ENCODE assay signal across 22 cellular contexts in genomic region chr14:23910876-23911210, GRCh38.
"Had no signal": no experiment of that assay in that cellular context is flagged by ENCODE, and none has a peak within 500 bp of the region (broad histone marks: within the 10 kb centered on the region; RNA-seq: fewer than 3 reads in every experiment).

No MANE protein-coding gene starts in this region.

- H3K27ac ChIP-seq: colonic mucosa, gastrocnemius medialis, hepatocyte, ovary, sigmoid colon, upper lobe of left lung, vagina had no signal

- H3K27me3 ChIP-seq: colonic mucosa, gastrocnemius medialis, hepatocyte, ovary, sigmoid colon, upper lobe of left lung, vagina had no signal

- DNase-seq: activated CD4-positive, alpha-beta memory T cell treated with anti-CD3 and anti-CD28 coated beads, Interleukin-2, amount 10 ng/mL, durations not matched to agents 7 days and 5 days; activated CD4-positive, alpha-beta T cell treated with anti-CD3 and anti-CD28 coated beads for 1 hour; activated CD8-positive, alpha-beta memory T cell treated with anti-CD3 and anti-CD28 coated beads, Interleukin-2, amount 10 ng/mL, durations not matched to agents 7 days and 5 days; activated naive CD4-positive, alpha-beta T cell; effector CD8-positive, alpha-beta T cell; gastrocnemius medialis; left cardiac atrium; sigmoid colon; T1000 had no signal

- ATAC-seq: activated CD8-positive, alpha-beta memory T cell treated with anti-CD3 and anti-CD28 coated beads, Interleukin-2, amount 10 ng/mL, durations not matched to agents 7 days and 5 days; stimulated activated naive CD8-positive, alpha-beta T cell treated with anti-CD3 and anti-CD28 coated beads, Interleukin-15, amount 100 ng/mL, for 72 hours had no signal

- H3K27ac Mint-ChIP-seq: activated CD4-positive, alpha-beta memory T cell treated with anti-CD3 and anti-CD28 coated beads, Interleukin-2, amount 10 ng/mL, durations not matched to agents 7 days and 5 days; activated CD4-positive, alpha-beta T cell treated with anti-CD3 and anti-CD28 coated beads, Interleukin-2, amount 10 ng/mL, durations not matched to agents 7 days and 5 days; activated CD8-positive, alpha-beta memory T cell treated with anti-CD3 and anti-CD28 coated beads, Interleukin-2, amount 10 ng/mL, durations not matched to agents 7 days and 5 days; activated T-helper 2 cell treated with anti-CD3 and anti-CD28 coated beads, Interferon-gamma antibody, Interleukin-2, Interleukin-4, amounts not matched to agents 10 μg/mL and 5 μg/mL and 100 μg/mL, durations not matched to agents 14 hours and 24 hours and 36 hours; naive thymus-derived CD4-positive, alpha-beta T cell; progenitor cell of endocrine pancreas; stimulated activated effector memory CD8-positive, alpha-beta T cell treated with anti-CD3 and anti-CD28 coated beads, Interleukin-12 subunit alpha, Interleukin-12 subunit beta, amount 100 ng/mL, for 72 hours; stimulated activated naive CD8-positive, alpha-beta T cell treated with anti-CD3 and anti-CD28 coated beads, Interleukin-15, amount 100 ng/mL, for 72 hours; WTC11 had no signal

- H3K4me1 ChIP-seq: colonic mucosa, vagina had no signal

- H2AFZ ChIP-seq: hepatocyte had no signal

- H3K4me1 Mint-ChIP-seq: activated CD4-positive, alpha-beta memory T cell treated with anti-CD3 and anti-CD28 coated beads, Interleukin-2, amount 10 ng/mL, durations not matched to agents 7 days and 5 days; activated CD4-positive, alpha-beta T cell treated with anti-CD3 and anti-CD28 coated beads, Interleukin-2, amount 10 ng/mL, durations not matched to agents 7 days and 5 days; stimulated activated naive CD8-positive, alpha-beta T cell treated with anti-CD3 and anti-CD28 coated beads, Interleukin-15, amount 100 ng/mL, for 72 hours had no signal

- H3K36me3 Mint-ChIP-seq: activated CD8-positive, alpha-beta memory T cell treated with anti-CD3 and anti-CD28 coated beads, Interleukin-2, amount 10 ng/mL, durations not matched to agents 7 days and 5 days; activated naive CD4-positive, alpha-beta T cell treated with anti-CD3 and anti-CD28 coated beads, Interleukin-2, amount 50 U/mL, for 72 hours; stimulated activated effector memory CD8-positive, alpha-beta T cell treated with anti-CD3 and anti-CD28 coated beads, Interleukin-12 subunit alpha, Interleukin-12 subunit beta, amount 100 ng/mL, for 72 hours; WTC11 had no signal

- H3K36me3 ChIP-seq: colonic mucosa, gastrocnemius medialis, ovary, sigmoid colon, upper lobe of left lung, vagina had no signal

- H3K4me3 ChIP-seq: colonic mucosa, gastrocnemius medialis, hepatocyte, ovary, sigmoid colon, upper lobe of left lung, vagina had no signal

- H3K4me2 ChIP-seq: hepatocyte had no signal

- H3K79me2 ChIP-seq: hepatocyte had no signal

- H3K9me3 Mint-ChIP-seq: activated CD4-positive, alpha-beta memory T cell treated with anti-CD3 and anti-CD28 coated beads, Interleukin-2, amount 10 ng/mL, durations not matched to agents 7 days and 5 days; activated CD4-positive, alpha-beta T cell treated with anti-CD3 and anti-CD28 coated beads, Interleukin-2, amount 10 ng/mL, durations not matched to agents 7 days and 5 days; activated naive CD4-positive, alpha-beta T cell treated with anti-CD3 and anti-CD28 coated beads, Interleukin-2, amount 50 U/mL, for 72 hours; activated T-helper 2 cell treated with anti-CD3 and anti-CD28 coated beads, Interferon-gamma antibody, Interleukin-2, Interleukin-4, amounts not matched to agents 10 μg/mL and 5 μg/mL and 100 μg/mL, durations not matched to agents 14 hours and 24 hours and 36 hours; stimulated activated effector memory CD8-positive, alpha-beta T cell treated with anti-CD3 and anti-CD28 coated beads, Interleukin-12 subunit alpha, Interleukin-12 subunit beta, amount 100 ng/mL, for 72 hours; stimulated activated naive CD8-positive, alpha-beta T cell treated with anti-CD3 and anti-CD28 coated beads, Interleukin-15, amount 100 ng/mL, for 72 hours had no signal

- H3K9me3 ChIP-seq: colonic mucosa, gastrocnemius medialis, ovary, sigmoid colon, upper lobe of left lung, vagina had no signal

- H3K4me3 Mint-ChIP-seq: activated CD4-positive, alpha-beta memory T cell treated with anti-CD3 and anti-CD28 coated beads, Interleukin-2, amount 10 ng/mL, durations not matched to agents 7 days and 5 days; activated CD4-positive, alpha-beta T cell treated with anti-CD3 and anti-CD28 coated beads, Interleukin-2, amount 10 ng/mL, durations not matched to agents 7 days and 5 days; activated CD8-positive, alpha-beta memory T cell treated with anti-CD3 and anti-CD28 coated beads, Interleukin-2, amount 10 ng/mL, durations not matched to agents 7 days and 5 days; naive thymus-derived CD4-positive, alpha-beta T cell; stimulated activated effector memory CD8-positive, alpha-beta T cell treated with anti-CD3 and anti-CD28 coated beads, Interleukin-12 subunit alpha, Interleukin-12 subunit beta, amount 100 ng/mL, for 72 hours; stimulated activated naive CD8-positive, alpha-beta T cell treated with anti-CD3 and anti-CD28 coated beads, Interleukin-15, amount 100 ng/mL, for 72 hours; WTC11 had no signal
